ENCODE assay signal across 27 cellular contexts in the genomic region with DNA sequence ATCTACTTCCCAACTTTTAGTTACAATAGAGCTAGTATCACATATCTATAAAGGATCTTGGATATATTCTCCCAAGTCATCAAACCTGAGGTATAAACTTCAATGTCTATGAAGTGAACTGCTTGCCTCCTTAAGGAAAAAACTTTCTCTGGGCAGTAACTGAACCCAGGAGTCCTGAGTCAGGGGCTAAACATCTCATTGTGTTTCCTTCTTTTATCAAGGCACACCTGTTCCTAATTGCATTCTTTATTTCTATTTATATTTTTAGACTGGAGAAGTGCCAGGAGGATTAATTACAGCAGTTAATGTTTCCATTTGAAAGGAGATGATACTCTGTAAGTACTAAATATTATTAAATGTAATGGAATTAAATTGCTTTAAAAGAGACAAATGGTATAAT.
"Had no signal": no experiment of that assay in that cellular context is flagged by ENCODE, and none has a peak within 500 bp of the region (broad histone marks: within the 10 kb centered on the region; RNA-seq: fewer than 3 reads in every experiment).

No MANE protein-coding gene starts in this region.

- H3K9me3 ChIP-seq: MG63 had no signal

- H3K27me3 ChIP-seq: MG63 had no signal

- H3K4me3 ChIP-seq: MG63, SK-N-MC had no signal

- H3K4me3 Mint-ChIP-seq: activated B cell treated with CpG ODN at 0.5 μM for 24 hours; activated CD4-positive, alpha-beta memory T cell treated with anti-CD3 and anti-CD28 coated beads for 36 hours; activated CD4-positive, alpha-beta T cell treated with anti-CD3 and anti-CD28 coated beads, Interleukin-2, amount 10 ng/mL, durations not matched to agents 7 days and 5 days; activated naive CD4-positive, alpha-beta T cell treated with anti-CD3 and anti-CD28 coated beads for 36 hours; activated naive CD8-positive, alpha-beta T cell; activated T-helper 17 cell treated with anti-CD3 and anti-CD28 coated beads, Interleukin-2, amount 50 U/mL, for 72 hours; brain; central memory CD8-positive, alpha-beta T cell; T-cell had no signal

- H3K27me3 Mint-ChIP-seq: activated B cell treated with CpG ODN at 0.5 μM for 24 hours; activated CD4-positive, alpha-beta memory T cell treated with anti-CD3 and anti-CD28 coated beads for 36 hours; activated CD4-positive, alpha-beta T cell treated with anti-CD3 and anti-CD28 coated beads, Interleukin-2, amount 10 ng/mL, durations not matched to agents 7 days and 5 days; activated naive CD8-positive, alpha-beta T cell; activated T-helper 17 cell treated with anti-CD3 and anti-CD28 coated beads, Interleukin-2, amount 50 U/mL, for 72 hours; brain; central memory CD8-positive, alpha-beta T cell; T-cell had no signal

- H3K9me3 Mint-ChIP-seq: activated CD4-positive, alpha-beta T cell treated with anti-CD3 and anti-CD28 coated beads, Interleukin-2, amount 10 ng/mL, durations not matched to agents 7 days and 5 days; brain had no signal

- H3K4me1 Mint-ChIP-seq: activated B cell treated with CpG ODN at 0.5 μM for 24 hours; activated CD4-positive, alpha-beta T cell treated with anti-CD3 and anti-CD28 coated beads, Interleukin-2, amount 10 ng/mL, durations not matched to agents 7 days and 5 days; activated T-helper 17 cell treated with anti-CD3 and anti-CD28 coated beads, Interleukin-2, amount 50 U/mL, for 72 hours; central memory CD8-positive, alpha-beta T cell; T-cell had no signal

- H3K36me3 Mint-ChIP-seq: activated CD4-positive, alpha-beta memory T cell treated with anti-CD3 and anti-CD28 coated beads for 36 hours; activated naive CD8-positive, alpha-beta T cell; brain; T-cell had no signal

- H3K27ac ChIP-seq: KMS-11, SK-N-MC had no signal

- H3K36me3 ChIP-seq: MG63 had no signal

- H3K9ac ChIP-seq: KMS-11 had no signal

- H3K4me2 ChIP-seq: KMS-11 had no signal

- DNase-seq: activated B cell treated with CpG ODN at 0.5 μM for 24 hours; activated CD4-positive, alpha-beta memory T cell treated with anti-CD3 and anti-CD28 coated beads for 36 hours; activated CD4-positive, alpha-beta T cell treated with anti-CD3 and anti-CD28 coated beads, Interleukin-2, amount 10 ng/mL, durations not matched to agents 7 days and 5 days; activated gamma-delta T cell; activated naive CD4-positive, alpha-beta T cell treated with anti-CD3 and anti-CD28 coated beads for 36 hours; activated T-cell treated with anti-CD3 and anti-CD28 coated beads for 4 hours; activated T-cell treated with anti-CD3 and anti-CD28 coated beads, Interleukin-2, amount 50 U/mL, for 48 hours; amygdala; cortex of kidney; MG63; MV-4-11; NCI-H1092 treated with DMSO at 0.1 percent for 48 hours; NCI-H187; NCI-H2081; NCI-H345; NCI-H510A; NCI-H526 treated with DMSO at 0.1 percent for 48 hours; RPMI8226; T-cell; T-helper 2 cell; T1000 had no signal

- H3K27ac Mint-ChIP-seq: activated B cell treated with CpG ODN at 0.5 μM for 24 hours; activated CD4-positive, alpha-beta memory T cell treated with anti-CD3 and anti-CD28 coated beads for 36 hours; activated CD4-positive, alpha-beta T cell treated with anti-CD3 and anti-CD28 coated beads, Interleukin-2, amount 10 ng/mL, durations not matched to agents 7 days and 5 days; activated naive CD4-positive, alpha-beta T cell treated with anti-CD3 and anti-CD28 coated beads for 36 hours; activated naive CD8-positive, alpha-beta T cell; activated T-helper 17 cell treated with anti-CD3 and anti-CD28 coated beads, Interleukin-2, amount 50 U/mL, for 72 hours; brain; T-cell had no signal
